ENCODE assay signal across 10 cellular contexts in the genomic region with DNA sequence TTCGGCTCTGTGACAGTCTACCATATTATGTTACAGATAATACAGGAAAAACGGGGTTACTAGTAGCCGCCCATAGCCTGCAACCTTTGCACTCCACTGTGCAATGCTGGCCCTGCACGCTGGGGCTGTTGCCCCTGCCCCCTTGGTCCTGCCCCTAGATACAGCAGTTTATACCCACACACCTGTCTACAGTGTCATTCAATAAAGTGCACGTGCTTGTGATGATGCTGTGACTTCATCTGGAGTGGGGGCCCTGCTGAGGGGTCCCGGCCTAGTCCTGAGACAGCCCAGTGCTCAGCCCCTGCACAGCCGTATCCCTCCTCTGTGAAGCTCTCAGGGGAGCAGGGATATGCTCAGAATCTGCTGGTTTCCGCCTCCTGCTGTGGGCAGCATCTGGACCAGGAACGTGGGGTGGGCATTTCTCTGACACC. TPM values are rescaled to one million over a fixed set of nuclear protein-coding genes. Genes with fewer than 3 reads are reported as not detected.
DNase-seq lines count a peak whose midpoint lies in the region; ATAC-seq and TF ChIP-seq lines count a peak whose summit lies in the region.
"Had no signal": no experiment of that assay in that cellular context is flagged by ENCODE, and none has a peak within 500 bp of the region (broad histone marks: within the 10 kb centered on the region; RNA-seq: fewer than 3 reads in every experiment).

No MANE protein-coding gene starts in this region.

- no peak for DNase-seq in H7
- DNase-seq in spleen, result peak; percentile 78
- no peak for DNase-seq in SHP77 treated with DMSO at 0.1 percent for 48 hours (lab: John Stamatoyannopoulos, UW)
- DNase-seq in NCI-H2081 treated with DMSO at 0.1 percent for 48 hours (lab: John Stamatoyannopoulos, UW), result no peak

- peak overlapping the region; percentile 61 for H3K9ac ChIP-seq in iPS-20b (ENCODE audit: low read depth, low read length)

- H3K4me1 ChIP-seq in iPS-20b (ENCODE audit: insufficient read depth, low read length) (peaks cover 38% of the 10 kb centered on the region), spleen (peaks cover 27 to 70% (median 55%) of the 10 kb centered on the region in 6 donors)

- intact Hi-C loops in spleen (cut with DNase I; ENCODE audit: low total_unique reads), result no loop called here

- no peaks in the 10 kb centered on the region for H3K9me3 Mint-ChIP-seq in activated naive CD4-positive, alpha-beta T cell treated with anti-CD3 and anti-CD28 coated beads, Interleukin-2, amount 50 U/mL, for 24 hours

- H3K27ac Mint-ChIP-seq in activated naive CD4-positive, alpha-beta T cell treated with anti-CD3 and anti-CD28 coated beads, Interleukin-2, amount 50 U/mL, for 24 hours, result peak overlapping the region; percentile 70

- TF ChIP-seq CTCF in spleen (IDR thresholded peaks at IDR 0.05 in 8 of 11, conservative IDR thresholded peaks at IDR 0.05 in 3 of 11), result no peak

- H3K27me3 ChIP-seq in H7 (ENCODE audit: control insufficient read depth, insufficient read depth, low read length) (peaks cover 5% of the 10 kb centered on the region; the same call in 1 of the 2 replicates), iPS-20b (ENCODE audit: insufficient read depth, low read length) (peaks cover 39% of the 10 kb centered on the region), spleen (replicated peaks in 1 of 7) (peaks cover 0 to 5% (median 0%) of the 10 kb centered on the region in 7 donors)

- H3K36me3 Mint-ChIP-seq in activated naive CD4-positive, alpha-beta T cell treated with anti-CD3 and anti-CD28 coated beads, Interleukin-2, amount 50 U/mL, for 24 hours, result peaks cover 10% of the 10 kb centered on the region

- no peak for TF ChIP-seq POLR2A in spleen (IDR thresholded peaks at IDR 0.05)

- H3K4me1 Mint-ChIP-seq in activated naive CD4-positive, alpha-beta T cell treated with anti-CD3 and anti-CD28 coated beads, Interleukin-2, amount 50 U/mL, for 24 hours, result peaks cover 39% of the 10 kb centered on the region

- no peaks in the 10 kb centered on the region for H3K27me3 Mint-ChIP-seq in activated naive CD4-positive, alpha-beta T cell treated with anti-CD3 and anti-CD28 coated beads, Interleukin-2, amount 50 U/mL, for 24 hours

- H3K36me3 ChIP-seq in H7 (replicated peaks; ENCODE audit: control insufficient read depth, insufficient read depth, low read length), result peaks cover 5% of the 10 kb centered on the region
- H3K36me3 ChIP-seq in iPS-20b (ENCODE audit: insufficient read depth, low read depth, low read length), result 0 out of 2 replicates have a peak, but pooled peaks cover 5% of the 10 kb centered on the region
- peaks cover 0 to 22% (median 8%) of the 10 kb centered on the region in 6 donors for H3K36me3 ChIP-seq in spleen

- H3K9me3 ChIP-seq in iPS-20b (ENCODE audit: insufficient read depth, low read depth, low read length), result no peaks in the 10 kb centered on the region
- H3K9me3 ChIP-seq in spleen, result no peaks in the 10 kb centered on the region

- H3K4me3 ChIP-seq in H7 (ENCODE audit: insufficient read depth, low read depth, low read length), result peak overlapping the region; percentile 91
- peak overlapping the region; percentile 91 for H3K4me3 ChIP-seq in iPS-20b (ENCODE audit: low read length)
- H3K4me3 ChIP-seq in spleen, result peak overlapping the region; percentile 64 to 89 (median 68)

- peak overlapping the region; percentile 94 for H3K4me3 Mint-ChIP-seq in activated naive CD4-positive, alpha-beta T cell treated with anti-CD3 and anti-CD28 coated beads, Interleukin-2, amount 50 U/mL, for 24 hours

- ATAC-seq in GM18519 (IDR thresholded peaks at IDR 0.05; ENCODE audit: low FRiP score, unreplicated experiment) (no peak), GM18868 (IDR thresholded peaks at IDR 0.05; ENCODE audit: unreplicated experiment) (no peak)

- WGBS in spleen, 5 donors, result 44 to 64% (median 58%) methylated on average over 3 to 9 of the region's 9 CpGs

- H3K27ac ChIP-seq in iPS-20b (ENCODE audit: low read length) (no peak overlapping the region), spleen (peak overlapping the region; percentile 84 to 98 (median 96))
- H3K27ac ChIP-seq: VCaP had no signal

RNA-seq across cellular contexts. Expression of gene IFITM1, which starts 1.2 kb away (rescaled TPM):
- total RNA-seq in H7 (2014; rRNA removed; shearing (Covaris generic)), result 1,398 and 1,404 TPM in 2 replicates
- 100 to 1,000 TPM; 333 to 670 (median 510) TPM for total RNA-seq in spleen
- 100 to 1,000 TPM; 314 to 496 (median 327) TPM for polyA plus RNA-seq in spleen

RNA-seq across cellular contexts. Expression of gene IFITM3, which starts 5.6 kb away (rescaled TPM):
- total RNA-seq in H7 (2014; rRNA removed; shearing (Covaris generic)), result 278 and 328 TPM in 2 replicates
- 100 to 1,000 TPM; 314 to 942 (median 472) TPM for total RNA-seq in spleen
- 100 to 1,000 TPM; 391 to 618 (median 599) TPM for polyA plus RNA-seq in spleen

RNA-seq across cellular contexts. Expression of gene IFITM2, which starts 7.5 kb away (rescaled TPM):
- 374 and 379 TPM in 2 replicates for total RNA-seq in H7 (2014; rRNA removed; shearing (Covaris generic))
- total RNA-seq in spleen, result 1,000 to 10,000 TPM in 4 of 7 donors, 100 to 1,000 TPM in 3; 507 to 1,635 (median 1,062) TPM
- 1,000 to 10,000 TPM in 1 of 3 donors, 100 to 1,000 TPM in 2; 680 to 1,006 (median 885) TPM for polyA plus RNA-seq in spleen

RNA-seq across cellular contexts. Expression of gene IFITM5, which starts 15.7 kb away (rescaled TPM):
- total RNA-seq in H7 (2014; rRNA removed; shearing (Covaris generic)), result not detected in 2 replicates
- total RNA-seq in spleen, result not detected
- polyA plus RNA-seq in spleen, result not detected
- total RNA-seq: M059J had no signal

RNA-seq across cellular contexts. Expression of gene PGGHG, which starts 26.1 kb away (rescaled TPM):
- 69.0 and 102 TPM in 2 replicates for total RNA-seq in H7 (2014; rRNA removed; shearing (Covaris generic))
- total RNA-seq in spleen, result 100 to 1,000 TPM in 6 of 7 donors, 10 to 100 TPM in 1; 53.4 to 182 (median 128) TPM
- 100 to 1,000 TPM; 127 to 250 (median 134) TPM for polyA plus RNA-seq in spleen
